Comparison of ENCODE assay signal across 1 cellular context in genomic region chr11:68362801-68363379, GRCh38.
A peak's percentile ranks its signal among the peaks of the same experiment; 100 is the strongest.
TF ChIP-seq lines count a peak whose summit lies in the region.

No MANE protein-coding gene starts in this region.

TF ChIP-seq in HepG2, 621 proteins besides CTCF, POLR2A, EP300 and RAD21:
- TF ChIP-seq JUNB (CRISPR knock-in tag; IDR thresholded peaks at IDR 0.05; ENCODE audit: borderline replicate concordance) (no peak), AHR (CRISPR knock-in tag; IDR thresholded peaks at IDR 0.05) (no peak), RBM22 (optimal IDR thresholded peaks at IDR 0.05; ENCODE audit: low read length) (peak; percentile 20)
